Comparison of ENCODE assay signal across 8 cellular contexts in genomic region chr9:132670816-132671371, GRCh38. TPM values are rescaled to one million over a fixed set of nuclear protein-coding genes. Genes with fewer than 3 reads are reported as not detected.
DNase-seq lines count a peak whose midpoint lies in the region; ATAC-seq and TF ChIP-seq lines count a peak whose summit lies in the region.

No MANE protein-coding gene starts in this region.

- H3K27me3 ChIP-seq in H7 (ENCODE audit: control insufficient read depth, insufficient read depth, low read length) (no peaks in the 10 kb centered on the region), endodermal cell (ENCODE audit: control insufficient read depth, insufficient read depth, low read length, poor library complexity, severe bottlenecking) (no peaks in the 10 kb centered on the region), stomach smooth muscle (ENCODE audit: control insufficient read depth in 1 of 2, insufficient read depth in 2 of 2, low read length in 2 of 2) (no peaks in the 10 kb centered on the region)
- no peaks in the 10 kb centered on the region for H3K27me3 ChIP-seq in naive thymus-derived CD4-positive, alpha-beta T cell (ENCODE audit: control insufficient read depth in 2 of 2, insufficient read depth in 2 of 2, low read length in 2 of 2)

- peaks cover 37% of the 10 kb centered on the region for H3K4me1 Mint-ChIP-seq in activated CD8-positive, alpha-beta T cell treated with anti-CD3 and anti-CD28 coated beads, Interleukin-2, amount 10 ng/mL, durations not matched to agents 7 days and 5 days (ENCODE audit: low read depth)
- H3K4me1 Mint-ChIP-seq in endodermal cell: peaks cover 21% of the 10 kb centered on the region
- H3K4me1 Mint-ChIP-seq in naive thymus-derived CD4-positive, alpha-beta T cell: peaks cover 25 to 69% (median 55%) of the 10 kb centered on the region in 7 donors

- no peaks in the 10 kb centered on the region for H3K36me3 ChIP-seq in H7 (replicated peaks; ENCODE audit: control insufficient read depth, insufficient read depth, low read length)
- H3K36me3 ChIP-seq in endodermal cell (ENCODE audit: control insufficient read depth, insufficient read depth, low read length): peaks cover 58% of the 10 kb centered on the region
- peaks cover 0 to 10% (median 0%) of the 10 kb centered on the region in 3 experiments for H3K36me3 ChIP-seq in naive thymus-derived CD4-positive, alpha-beta T cell (ENCODE audit: control insufficient read depth in 2 of 3, insufficient read depth in 3 of 3, low read length in 3 of 3)
- H3K36me3 ChIP-seq in stomach smooth muscle (ENCODE audit: control insufficient read depth in 2 of 2, insufficient read depth in 2 of 2, low read length in 2 of 2): no peaks in the 10 kb centered on the region

- ATAC-seq in activated CD8-positive, alpha-beta T cell treated with anti-CD3 and anti-CD28 coated beads, Interleukin-2, amount 10 ng/mL, durations not matched to agents 7 days and 5 days: peak; percentile 35
- ATAC-seq in naive thymus-derived CD4-positive, alpha-beta T cell: peak; percentile 56

- peak overlapping the region; percentile 99 for H3K4me3 ChIP-seq in H7 (ENCODE audit: insufficient read depth, low read depth, low read length)
- H3K4me3 ChIP-seq in endodermal cell (ENCODE audit: low read length): peak overlapping the region; percentile 96
- peak overlapping the region; percentile 100 for H3K4me3 ChIP-seq in naive thymus-derived CD4-positive, alpha-beta T cell (ENCODE audit: low read length)
- H3K4me3 ChIP-seq in stomach smooth muscle (ENCODE audit: low read length in 2 of 2): peak overlapping the region; percentile 93 to 98

- H3K36me3 Mint-ChIP-seq in activated CD8-positive, alpha-beta T cell treated with anti-CD3 and anti-CD28 coated beads, Interleukin-2, amount 10 ng/mL, durations not matched to agents 7 days and 5 days (ENCODE audit: low read depth): peaks cover 25% of the 10 kb centered on the region
- peaks cover 33% of the 10 kb centered on the region for H3K36me3 Mint-ChIP-seq in endodermal cell (ENCODE audit: low read depth)
- H3K36me3 Mint-ChIP-seq in naive thymus-derived CD4-positive, alpha-beta T cell: peaks cover 0 to 8% (median 0%) of the 10 kb centered on the region in 5 donors

- no peaks in the 10 kb centered on the region for H3K9me3 Mint-ChIP-seq in activated CD8-positive, alpha-beta T cell treated with anti-CD3 and anti-CD28 coated beads, Interleukin-2, amount 10 ng/mL, durations not matched to agents 7 days and 5 days (ENCODE audit: insufficient read depth)
- H3K9me3 Mint-ChIP-seq in endodermal cell: no peaks in the 10 kb centered on the region
- H3K9me3 Mint-ChIP-seq in naive thymus-derived CD4-positive, alpha-beta T cell: no peaks in the 10 kb centered on the region

- POLR2A ChIA-PET in activated CD8-positive, alpha-beta T cell treated with anti-CD3 and anti-CD28 coated beads, Interleukin-2, amount 10 ng/mL, durations not matched to agents 7 days and 5 days (lab: Charles Lee): interaction anchor here (0.7 to 3.0 kb wide), 7 partner anchors 9 to 99 kb away, joined by 3 to 16 read pairs (median 4); no protein-coding TSS in a partner anchor
- POLR2A ChIA-PET in naive thymus-derived CD4-positive, alpha-beta T cell (lab: Charles Lee): interaction anchor here (1.4 to 2.4 kb wide), 3 partner anchors 18 to 274 kb away, joined by 7 to 11 read pairs (median 9); partner anchors contain the start of gene TSC1

- 0 to 2% methylated on average over 22 to 37 of the region's 37 CpGs for WGBS in endodermal cell (ENCODE audit: insufficient coverage in 1 of 2, insufficient read length in 1 of 2), 2 experiments

- H3K27ac ChIP-seq in endodermal cell (ENCODE audit: low read depth, low read length) (peak overlapping the region; percentile 95), stomach smooth muscle (ENCODE audit: low read length) (peak overlapping the region; percentile 98)
- peak overlapping the region; percentile 94 for H3K27ac ChIP-seq in naive thymus-derived CD4-positive, alpha-beta T cell (ENCODE audit: low read depth, low read length)

- peak overlapping the region; percentile 87 for H3K27ac Mint-ChIP-seq in activated CD8-positive, alpha-beta T cell treated with anti-CD3 and anti-CD28 coated beads, Interleukin-2, amount 10 ng/mL, durations not matched to agents 7 days and 5 days
- H3K27ac Mint-ChIP-seq in endodermal cell: peak overlapping the region; percentile 91
- peak overlapping the region; percentile 76 to 96 (median 91) for H3K27ac Mint-ChIP-seq in naive thymus-derived CD4-positive, alpha-beta T cell

- no peak for TF ChIP-seq CTCF in endodermal cell (conservative IDR thresholded peaks at IDR 0.05)

- H3K9me3 ChIP-seq in endodermal cell (ENCODE audit: control insufficient read depth, low read length): peaks cover 43% of the 10 kb centered on the region
- H3K9me3 ChIP-seq in naive thymus-derived CD4-positive, alpha-beta T cell (ENCODE audit: control insufficient read depth in 2 of 3, low read length in 3 of 3): no peaks in the 10 kb centered on the region
- no peaks in the 10 kb centered on the region for H3K9me3 ChIP-seq in stomach smooth muscle (ENCODE audit: control insufficient read depth in 2 of 2, low read length in 2 of 2)

- intact Hi-C loops in naive thymus-derived CD4-positive, alpha-beta T cell (cut with micrococcal nuclease): loop anchor here (1.0 to 5.0 kb wide), 7 partner anchors 98 to 509 kb away; partner anchors contain the start of genes AK8 (in 1 of the 2), NTNG2 (in 1 of the 2) and SPACA9 (in 1 of the 2)

- no peaks in the 10 kb centered on the region for H3K27me3 Mint-ChIP-seq in activated CD8-positive, alpha-beta T cell treated with anti-CD3 and anti-CD28 coated beads, Interleukin-2, amount 10 ng/mL, durations not matched to agents 7 days and 5 days (ENCODE audit: low read depth)
- no peaks in the 10 kb centered on the region for H3K27me3 Mint-ChIP-seq in endodermal cell (ENCODE audit: insufficient read depth)
- no peaks in the 10 kb centered on the region for H3K27me3 Mint-ChIP-seq in naive thymus-derived CD4-positive, alpha-beta T cell

- H3K4me1 ChIP-seq in endodermal cell (ENCODE audit: control insufficient read depth, insufficient read depth, low read length) (peaks cover 3% of the 10 kb centered on the region), stomach smooth muscle (ENCODE audit: control insufficient read depth, insufficient read depth, low read length) (peaks cover 21% of the 10 kb centered on the region)
- H3K4me1 ChIP-seq in naive thymus-derived CD4-positive, alpha-beta T cell (ENCODE audit: control insufficient read depth in 2 of 2, insufficient read depth in 2 of 2, low read length in 2 of 2): peaks cover 16 to 19% of the 10 kb centered on the region in 2 donors

- H3K9ac ChIP-seq in endodermal cell (ENCODE audit: extremely low read depth, low read length, poor library complexity, severe bottlenecking) (peak overlapping the region; percentile 88), stomach smooth muscle (ENCODE audit: low read length in 2 of 2) (peak overlapping the region; percentile 98 to 99)

- CTCF ChIA-PET in activated CD8-positive, alpha-beta T cell treated with anti-CD3 and anti-CD28 coated beads, Interleukin-2, amount 10 ng/mL, durations not matched to agents 7 days and 5 days (lab: Charles Lee): interaction anchor here (1.2 to 2.8 kb wide), 6 partner anchors 9 to 231 kb away, joined by 3 to 7 read pairs (median 4); no protein-coding TSS in a partner anchor
- CTCF ChIA-PET in naive thymus-derived CD4-positive, alpha-beta T cell (lab: Charles Lee): interaction anchor here (1.4 kb wide), 1 partner anchor 13 kb away, joined by 3 read pairs; no protein-coding TSS in a partner anchor

- peak overlapping the region; percentile 86 for H3K4me3 Mint-ChIP-seq in activated CD8-positive, alpha-beta T cell treated with anti-CD3 and anti-CD28 coated beads, Interleukin-2, amount 10 ng/mL, durations not matched to agents 7 days and 5 days
- peak overlapping the region; percentile 94 for H3K4me3 Mint-ChIP-seq in endodermal cell
- peak overlapping the region; percentile 83 to 92 (median 90) for H3K4me3 Mint-ChIP-seq in naive thymus-derived CD4-positive, alpha-beta T cell

- DNase-seq in ELR (ENCODE audit: low read depth) (peak; percentile 64), H7 (peak; percentile 81), NAMALWA (ENCODE audit: low spot score) (peak; percentile 67), endodermal cell (peak; percentile 74), occipital lobe (lab: John Stamatoyannopoulos, UW) (no peak)
- peak; percentile 51 for DNase-seq in activated CD8-positive, alpha-beta T cell treated with anti-CD3 and anti-CD28 coated beads, Interleukin-2, amount 10 ng/mL, durations not matched to agents 7 days and 5 days
- DNase-seq in naive thymus-derived CD4-positive, alpha-beta T cell: peak in 6 of 9 donors; percentile 19 to 87 (median 44)

RNA-seq across cellular contexts. Expression of gene GTF3C4, which starts 0.6 kb away (rescaled TPM):
- total RNA-seq in H7 (2014; rRNA removed; shearing (Covaris generic)): 24.9 and 29.5 TPM in 2 replicates
- total RNA-seq in activated CD8-positive, alpha-beta T cell treated with anti-CD3 and anti-CD28 coated beads, Interleukin-2, amount 10 ng/mL, durations not matched to agents 7 days and 5 days: 10 to 100 TPM; 12.2 to 13.0 TPM
- total RNA-seq in endodermal cell (10 to 100 TPM; 28.5 to 29.3 TPM), occipital lobe (22.6 TPM)
- 24.5 TPM for polyA plus RNA-seq in endodermal cell (2013, experiment 1 of 2)
- 24.8 TPM for polyA plus RNA-seq in endodermal cell (2013, experiment 2 of 2)
- 10 to 100 TPM in 4 of 5 experiments, 1 to 10 TPM in 1; 9.9 to 16.7 (median 13.4) TPM for total RNA-seq in naive thymus-derived CD4-positive, alpha-beta T cell
- 1 to 10 TPM; 3.6 to 5.0 TPM for polyA plus RNA-seq in naive thymus-derived CD4-positive, alpha-beta T cell

RNA-seq across cellular contexts. Expression of gene DDX31, which starts 1.1 kb away (rescaled TPM):
- 28.9 and 36.2 TPM in 2 replicates for total RNA-seq in H7 (2014; rRNA removed; shearing (Covaris generic))
- 10 to 100 TPM; 12.6 to 13.2 TPM for total RNA-seq in activated CD8-positive, alpha-beta T cell treated with anti-CD3 and anti-CD28 coated beads, Interleukin-2, amount 10 ng/mL, durations not matched to agents 7 days and 5 days
- total RNA-seq in endodermal cell (10 to 100 TPM; 29.1 to 30.5 TPM), occipital lobe (7.3 TPM)
- polyA plus RNA-seq in endodermal cell (2013, experiment 1 of 2): 18.2 TPM
- polyA plus RNA-seq in endodermal cell (2013, experiment 2 of 2): 18.8 TPM
- 10 to 100 TPM; 13.9 to 28.0 (median 18.7) TPM for total RNA-seq in naive thymus-derived CD4-positive, alpha-beta T cell
- polyA plus RNA-seq in naive thymus-derived CD4-positive, alpha-beta T cell: 10 to 100 TPM in 1 of 2 donors, 1 to 10 TPM in 1; 8.2 to 13.2 TPM
